In genomic region chr2:85162746-85163301, GRCh38 we compare ENCODE assay signal across 16 cellular contexts. TPM values are rescaled to one million over a fixed set of nuclear protein-coding genes. Genes with fewer than 3 reads are reported as not detected.
DNase-seq lines count a peak whose midpoint lies in the region; ATAC-seq and TF ChIP-seq lines count a peak whose summit lies in the region.
"Had no signal": no experiment of that assay in that cellular context is flagged by ENCODE, and none has a peak within 500 bp of the region (broad histone marks: within the 10 kb centered on the region; RNA-seq: fewer than 3 reads in every experiment).

No MANE protein-coding gene starts in this region.

- H3K4me1 Mint-ChIP-seq in endodermal cell, result peaks cover 56% of the 10 kb centered on the region
- H3K4me1 Mint-ChIP-seq: IgD-negative memory B cell; stimulated activated effector memory CD8-positive, alpha-beta T cell treated with anti-CD3 and anti-CD28 coated beads, Interleukin-12 subunit alpha, Interleukin-12 subunit beta, amount 100 ng/mL, for 72 hours; T-cell had no signal

- in situ Hi-C loops in KBM-7 (cut with MboI; ENCODE audit: low pct_unique_long_range_greater_than_20kb, low sequenced_read_pairs), result no loop called here

- H3K4me3 ChIP-seq in endodermal cell (ENCODE audit: low read length), result no peak overlapping the region
- peak overlapping the region in 1 of 2 donors; percentile 6 for H3K4me3 ChIP-seq in tibial artery
- H3K4me3 ChIP-seq: GM12878 had no signal

- ATAC-seq in left lobe of liver, result peak; percentile 79
- ATAC-seq: GM12878; stimulated activated effector memory CD8-positive, alpha-beta T cell treated with anti-CD3 and anti-CD28 coated beads, Interleukin-12 subunit alpha, Interleukin-12 subunit beta, amount 100 ng/mL, for 72 hours; T-cell had no signal

- H3K4me3 Mint-ChIP-seq in endodermal cell, result no peak overlapping the region
- H3K4me3 Mint-ChIP-seq: activated naive CD8-positive, alpha-beta T cell; IgD-negative memory B cell; stimulated activated effector memory CD8-positive, alpha-beta T cell treated with anti-CD3 and anti-CD28 coated beads, Interleukin-12 subunit alpha, Interleukin-12 subunit beta, amount 100 ng/mL, for 72 hours; T-cell had no signal

- DNase-seq in LHCN-M2 (ENCODE audit: low read depth), result peak; percentile 77
- DNase-seq in endodermal cell, result peak; percentile 40
- DNase-seq in left lobe of liver (ENCODE audit: low spot score), result no peak
- DNase-seq in tibial artery, result peak; percentile 36 to 65
- no peak for DNase-seq in KBM-7
- DNase-seq in NK-92 treated with Interleukin-12 subunit alpha and Interleukin-12 subunit beta, amount 100 ng/mL, for 24 hours (lab: John Stamatoyannopoulos, UW), result no peak
- no peak for DNase-seq in glomerular visceral epithelial cell (ENCODE audit: extremely low spot score)
- DNase-seq: effector memory CD4-positive, alpha-beta T cell; NCI-H2081 treated with DMSO at 0.1 percent for 48 hours; T-cell had no signal

- H3K9me3 Mint-ChIP-seq in endodermal cell, result no peaks in the 10 kb centered on the region
- H3K9me3 Mint-ChIP-seq: IgD-negative memory B cell; stimulated activated effector memory CD8-positive, alpha-beta T cell treated with anti-CD3 and anti-CD28 coated beads, Interleukin-12 subunit alpha, Interleukin-12 subunit beta, amount 100 ng/mL, for 72 hours; T-cell had no signal

- H3K9me3 ChIP-seq in endodermal cell (ENCODE audit: control insufficient read depth, low read length) (no peaks in the 10 kb centered on the region), tibial artery (no peaks in the 10 kb centered on the region)
- H3K9me3 ChIP-seq: neutrophil had no signal

- H3K27me3 Mint-ChIP-seq in endodermal cell (ENCODE audit: insufficient read depth), result no peaks in the 10 kb centered on the region
- H3K27me3 Mint-ChIP-seq: activated naive CD8-positive, alpha-beta T cell had no signal

- TF ChIP-seq CTCF in endodermal cell (conservative IDR thresholded peaks at IDR 0.05) (no peak), tibial artery (IDR thresholded peaks at IDR 0.05) (no peak)

- H3K36me3 ChIP-seq in endodermal cell (ENCODE audit: control insufficient read depth, insufficient read depth, low read length) (peaks cover 6% of the 10 kb centered on the region), tibial artery (no peaks in the 10 kb centered on the region)
- H3K36me3 ChIP-seq: neutrophil had no signal

- H3K27me3 ChIP-seq in endodermal cell (ENCODE audit: control insufficient read depth, insufficient read depth, low read length, poor library complexity, severe bottlenecking) (no peaks in the 10 kb centered on the region), tibial artery (no peaks in the 10 kb centered on the region)
- H3K27me3 ChIP-seq: neutrophil had no signal

- H3K4me1 ChIP-seq in endodermal cell (ENCODE audit: control insufficient read depth, insufficient read depth, low read length) (peaks cover 30% of the 10 kb centered on the region), tibial artery (peaks cover 0 to 74% (median 52%) of the 10 kb centered on the region in 4 donors)

- no peak overlapping the region for H3K27ac ChIP-seq in endodermal cell (ENCODE audit: low read depth, low read length)
- H3K27ac ChIP-seq in tibial artery, result peak overlapping the region; percentile 55 to 57
- H3K27ac ChIP-seq: neutrophil had no signal

- peaks cover 19% of the 10 kb centered on the region for H3K36me3 Mint-ChIP-seq in endodermal cell (ENCODE audit: low read depth)
- H3K36me3 Mint-ChIP-seq: activated naive CD8-positive, alpha-beta T cell; IgD-negative memory B cell; stimulated activated effector memory CD8-positive, alpha-beta T cell treated with anti-CD3 and anti-CD28 coated beads, Interleukin-12 subunit alpha, Interleukin-12 subunit beta, amount 100 ng/mL, for 72 hours; T-cell had no signal

- H3K9ac ChIP-seq in endodermal cell (ENCODE audit: extremely low read depth, low read length, poor library complexity, severe bottlenecking), result no peak overlapping the region

- intact Hi-C loops in tibial artery (cut with DNase I; ENCODE audit: low total_unique reads), result no loop called here

- H3K27ac Mint-ChIP-seq in endodermal cell, result peak overlapping the region; percentile 77
- H3K27ac Mint-ChIP-seq: activated naive CD8-positive, alpha-beta T cell; IgD-negative memory B cell; stimulated activated effector memory CD8-positive, alpha-beta T cell treated with anti-CD3 and anti-CD28 coated beads, Interleukin-12 subunit alpha, Interleukin-12 subunit beta, amount 100 ng/mL, for 72 hours; T-cell had no signal

- 73 to 78% methylated on average over 5 to 8 of the region's 8 CpGs for WGBS in endodermal cell (ENCODE audit: insufficient coverage in 1 of 2, insufficient read length in 1 of 2), 2 experiments

RNA-seq across cellular contexts. Expression of gene TCF7L1, which starts 29.6 kb away (rescaled TPM):
- total RNA-seq in LHCN-M2 (2014; rRNA removed), result 0.46 and 1.1 TPM in 2 replicates
- polyA plus RNA-seq in LHCN-M2 (2012), result 10.7 TPM
- 10 to 100 TPM; 71.9 to 73.3 TPM for total RNA-seq in endodermal cell
- 56.9 TPM for polyA plus RNA-seq in endodermal cell (2013, experiment 1 of 2)
- 50.0 TPM for polyA plus RNA-seq in endodermal cell (2013, experiment 2 of 2)
- total RNA-seq in left lobe of liver, result 5.7 TPM
- total RNA-seq: activated CD8-positive, alpha-beta memory T cell treated with anti-CD3 and anti-CD28 coated beads for 36 hours had no signal

Comparison
In these comparisons a context has a peak if more than half of its experiments do, and no peak if none do; other contexts are left out.
1. DNase-seq: peak in LHCN-M2 (single experiment), endodermal cell (single experiment) and tibial artery (2 of 2); none in left lobe of liver (single experiment), KBM-7 (single experiment), NK-92 treated with Interleukin-12 subunit alpha and Interleukin-12 subunit beta, amount 100 ng/mL, for 24 hours (single experiment) and glomerular visceral epithelial cell (single experiment).
2. RNA of gene TCF7L1, which starts 29.6 kb away (total RNA-seq): 71.9 to 73.3 TPM in endodermal cell; 5.7 TPM in left lobe of liver (single experiment) and 0.46 to 1.1 TPM in LHCN-M2; every median in the first group is over 10 times any median in the second.